ENCODE assay signal across 14 cellular contexts in the genomic region with DNA sequence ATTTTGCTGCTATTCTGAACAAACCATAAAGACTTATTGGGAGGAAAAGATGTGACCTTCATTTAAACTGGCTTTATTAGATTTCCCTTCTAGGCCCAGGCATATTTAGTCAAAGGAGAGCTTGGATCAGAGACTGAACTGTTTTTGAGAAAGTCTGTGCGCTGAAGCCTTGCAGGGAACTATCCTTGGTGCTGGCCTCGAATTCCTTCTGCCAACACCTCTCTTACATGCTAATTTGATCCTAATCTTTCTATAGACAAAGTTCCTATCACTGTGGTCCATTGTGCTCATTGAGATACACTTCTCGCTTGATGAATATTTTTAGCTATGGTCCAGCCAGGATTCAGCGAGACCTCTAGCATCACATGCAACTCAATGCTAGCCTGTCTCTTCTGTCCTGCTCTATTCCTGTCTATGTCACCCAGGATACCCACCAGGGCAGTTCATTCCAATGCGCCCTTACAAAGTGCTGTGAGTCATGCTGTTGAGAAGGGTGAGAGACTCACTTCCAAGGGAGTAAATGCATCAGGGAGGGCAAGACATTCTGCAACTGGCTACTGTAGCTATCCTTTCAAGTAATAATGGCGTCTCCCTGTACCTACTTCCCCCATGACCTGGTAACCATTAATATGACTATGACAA.
DNase-seq lines count a peak whose midpoint lies in the region; ATAC-seq and TF ChIP-seq lines count a peak whose summit lies in the region.
"Had no signal": no experiment of that assay in that cellular context is flagged by ENCODE, and none has a peak within 500 bp of the region (broad histone marks: within the 10 kb centered on the region; RNA-seq: fewer than 3 reads in every experiment).

No MANE protein-coding gene starts in this region.

- H3K4me1 ChIP-seq in mesendoderm (ENCODE audit: control insufficient read depth, low read depth, low read length) = peaks cover 3% of the 10 kb centered on the region

- H3K27me3 Mint-ChIP-seq in Calu3 (ENCODE audit: unreplicated experiment) = no peaks in the 10 kb centered on the region
- H3K27me3 Mint-ChIP-seq in effector memory CD8-positive, alpha-beta T cell = no peaks in the 10 kb centered on the region
- H3K27me3 Mint-ChIP-seq: activated CD4-positive, alpha-beta memory T cell treated with anti-CD3 and anti-CD28 coated beads, Interleukin-2, amount 10 ng/mL, durations not matched to agents 7 days and 5 days; activated naive CD8-positive, alpha-beta T cell treated with anti-CD3 and anti-CD28 coated beads, Interleukin-2, amount 50 U/mL, for 24 hours had no signal

- H3K79me2 ChIP-seq in mesendoderm (ENCODE audit: control insufficient read depth, insufficient read depth, low read length) = no peaks in the 10 kb centered on the region

- no peak overlapping the region for H3K27ac Mint-ChIP-seq in Calu3 (ENCODE audit: unreplicated experiment)
- no peak overlapping the region for H3K27ac Mint-ChIP-seq in effector memory CD8-positive, alpha-beta T cell
- H3K27ac Mint-ChIP-seq: activated CD4-positive, alpha-beta memory T cell treated with anti-CD3 and anti-CD28 coated beads, Interleukin-2, amount 10 ng/mL, durations not matched to agents 7 days and 5 days; activated naive CD8-positive, alpha-beta T cell treated with anti-CD3 and anti-CD28 coated beads, Interleukin-2, amount 50 U/mL, for 24 hours; activated T-cell treated with anti-CD3 and anti-CD28 coated beads, Interleukin-2, amount 50 U/mL, for 72 hours had no signal

- BruUV-seq in Calu3 (replicated peaks; lab: Mats Ljungman, UMichigan) = no TSS peak

- ATAC-seq in GM19351 (IDR thresholded peaks at IDR 0.05; ENCODE audit: unreplicated experiment) = no peak
- no peak for ATAC-seq in effector memory CD8-positive, alpha-beta T cell (replicated peaks)
- ATAC-seq: activated naive CD8-positive, alpha-beta T cell treated with anti-CD3 and anti-CD28 coated beads, Interleukin-2, amount 50 U/mL, for 24 hours; activated T-cell treated with anti-CD3 and anti-CD28 coated beads, Interleukin-2, amount 50 U/mL, for 72 hours had no signal

- no peaks in the 10 kb centered on the region for H3K79me1 ChIP-seq in mesendoderm (ENCODE audit: low read length)

- H4K5ac ChIP-seq in mesendoderm (ENCODE audit: low read length) = no peak overlapping the region

- no peak overlapping the region for H3K23ac ChIP-seq in mesendoderm (ENCODE audit: low read length)

- H2BK5ac ChIP-seq in mesendoderm (ENCODE audit: low read length) = no peak overlapping the region

- H3K36me3 Mint-ChIP-seq in Calu3 (ENCODE audit: insufficient read depth, unreplicated experiment) = no peaks in the 10 kb centered on the region
- no peaks in the 10 kb centered on the region for H3K36me3 Mint-ChIP-seq in effector memory CD8-positive, alpha-beta T cell (ENCODE audit: insufficient read depth)

- H3K4me2 ChIP-seq in mesendoderm (ENCODE audit: low read length) = no peak overlapping the region

- H3K9me3 Mint-ChIP-seq in Calu3 (ENCODE audit: low read depth, unreplicated experiment) = no peaks in the 10 kb centered on the region
- peaks cover 0 to 6% of the 10 kb centered on the region in 2 donors for H3K9me3 Mint-ChIP-seq in effector memory CD8-positive, alpha-beta T cell

- no peaks in the 10 kb centered on the region for H3K27me3 ChIP-seq in mesendoderm (ENCODE audit: insufficient read depth, low read length, poor library complexity)

- H3K56ac ChIP-seq in mesendoderm (ENCODE audit: low read length) = no peak overlapping the region

- no peak overlapping the region for H3K4me3 ChIP-seq in epithelial cell of esophagus (ENCODE audit: low read length)
- H3K4me3 ChIP-seq in mesendoderm (ENCODE audit: low read length) = no peak overlapping the region

- H3K18ac ChIP-seq in mesendoderm (ENCODE audit: low read length) = no peak overlapping the region

- no peak overlapping the region for H2AK5ac ChIP-seq in mesendoderm (ENCODE audit: low read length)

- no peak overlapping the region for H4K8ac ChIP-seq in mesendoderm (ENCODE audit: low read depth, low read length)

- DNase-seq in Calu3 (peak; percentile 13), M059J (ENCODE audit: low read depth) (peak; percentile 13), epithelial cell of esophagus (ENCODE audit: low read depth) (peak; percentile 11), mesendoderm (peak; percentile 84), COR-L47 (lab: John Stamatoyannopoulos, UW) (no peak), EL (no peak)
- DNase-seq in effector memory CD8-positive, alpha-beta T cell = no peak
- DNase-seq: activated CD4-positive, alpha-beta memory T cell treated with anti-CD3 and anti-CD28 coated beads, Interleukin-2, amount 10 ng/mL, durations not matched to agents 7 days and 5 days; activated naive CD8-positive, alpha-beta T cell treated with anti-CD3 and anti-CD28 coated beads, Interleukin-2, amount 50 U/mL, for 24 hours; activated T-cell treated with anti-CD3 and anti-CD28 coated beads, Interleukin-2, amount 50 U/mL, for 72 hours; NCI-H1417; NCI-H774 had no signal

- TF ChIP-seq CTCF in Calu3 (IDR thresholded peaks at IDR 0.05; ENCODE audit: unreplicated experiment) (no peak), epithelial cell of esophagus (IDR thresholded peaks at IDR 0.05; ENCODE audit: insufficient read depth, low read depth, low read length, missing control alignments) (no peak)

- H3K4ac ChIP-seq in mesendoderm (ENCODE audit: low read depth, low read length) = no peak overlapping the region

- H2BK15ac ChIP-seq in mesendoderm (replicated peaks; ENCODE audit: low read depth) = no peak overlapping the region

- WGBS in mesendoderm (ENCODE audit: extremely low coverage, insufficient coverage, low lambda C conversion rate) = no CpG with 5 or more reads among the region's 6 CpGs

- no peaks in the 10 kb centered on the region for H3K36me3 ChIP-seq in mesendoderm (ENCODE audit: control insufficient read depth, insufficient read depth, low read length)

- H3K27ac ChIP-seq in mesendoderm (ENCODE audit: low read depth, low read length) = no peak overlapping the region
- H3K27ac ChIP-seq: VCaP had no signal

- H3K4me3 Mint-ChIP-seq in Calu3 (ENCODE audit: low read depth, unreplicated experiment) = no peak overlapping the region
- H3K4me3 Mint-ChIP-seq in effector memory CD8-positive, alpha-beta T cell = no peak overlapping the region
- H3K4me3 Mint-ChIP-seq: activated CD4-positive, alpha-beta memory T cell treated with anti-CD3 and anti-CD28 coated beads, Interleukin-2, amount 10 ng/mL, durations not matched to agents 7 days and 5 days; activated naive CD8-positive, alpha-beta T cell treated with anti-CD3 and anti-CD28 coated beads, Interleukin-2, amount 50 U/mL, for 24 hours; activated T-cell treated with anti-CD3 and anti-CD28 coated beads, Interleukin-2, amount 50 U/mL, for 72 hours had no signal

- H2BK120ac ChIP-seq in mesendoderm (ENCODE audit: low read depth, low read length) = no peak overlapping the region

- no peaks in the 10 kb centered on the region for H3K4me1 Mint-ChIP-seq in Calu3 (ENCODE audit: low read depth, unreplicated experiment)
- no peaks in the 10 kb centered on the region for H3K4me1 Mint-ChIP-seq in effector memory CD8-positive, alpha-beta T cell (ENCODE audit: low read depth in 2 of 2)
- H3K4me1 Mint-ChIP-seq: activated CD4-positive, alpha-beta memory T cell treated with anti-CD3 and anti-CD28 coated beads, Interleukin-2, amount 10 ng/mL, durations not matched to agents 7 days and 5 days; activated naive CD8-positive, alpha-beta T cell treated with anti-CD3 and anti-CD28 coated beads, Interleukin-2, amount 50 U/mL, for 24 hours had no signal

- CTCF ChIA-PET in Calu3 (lab: Charles Lee) = no interaction called here

- no peak overlapping the region for H3K9ac ChIP-seq in mesendoderm (ENCODE audit: low read length)

- intact Hi-C loops in Calu3 (cut with micrococcal nuclease; ENCODE audit: unreplicated experiment) = no loop called here

Comparison
In these comparisons a context has a peak if more than half of its experiments do, and no peak if none do; other contexts are left out.
1. DNase-seq: peak in Calu3 (single experiment), M059J (single experiment), epithelial cell of esophagus (single experiment) and mesendoderm (single experiment); none in COR-L47 (single experiment), EL (single experiment) and effector memory CD8-positive, alpha-beta T cell (0 of 3).